In genomic region chr22:30289126-30289979, GRCh38 we compare ENCODE assay signal across 1 cellular context.
TF ChIP-seq lines count a peak whose summit lies in the region.

CASTOR1 (minus strand) TSS chr22:30289505; CDS start chr22:30289497, 8 bp downstream.

TF ChIP-seq in HepG2, 621 proteins besides CTCF, POLR2A, EP300 and RAD21 (continued from another document and continues in another):
- no peak for TF ChIP-seq ZNF362 (CRISPR knock-in tag; IDR thresholded peaks at IDR 0.05; ENCODE audit: borderline replicate concordance)
- TF ChIP-seq ZNF800 (CRISPR knock-in tag; IDR thresholded peaks at IDR 0.05): no peak
- no peak for TF ChIP-seq ZNF784 (CRISPR knock-in tag; IDR thresholded peaks at IDR 0.05; ENCODE audit: borderline replicate concordance)
- TF ChIP-seq ZBTB20 (CRISPR knock-in tag; IDR thresholded peaks at IDR 0.05; ENCODE audit: borderline replicate concordance, low read depth): no peak
- no peak for TF ChIP-seq CC2D1A (CRISPR knock-in tag; IDR thresholded peaks at IDR 0.05)
- no peak for TF ChIP-seq ZNF703 (CRISPR knock-in tag; IDR thresholded peaks at IDR 0.05; ENCODE audit: borderline replicate concordance)
- no peak for TF ChIP-seq ZBTB2 (CRISPR knock-in tag; IDR thresholded peaks at IDR 0.05; ENCODE audit: low read depth)
- no peak for TF ChIP-seq ZNF615 (CRISPR knock-in tag; IDR thresholded peaks at IDR 0.05; ENCODE audit: borderline replicate concordance)
- TF ChIP-seq ZNF468 (CRISPR knock-in tag; IDR thresholded peaks at IDR 0.05): no peak
- no peak for TF ChIP-seq SRSF4 (IDR thresholded peaks at IDR 0.05; ENCODE audit: low read depth, low read length, poor library complexity, severe bottlenecking)
- TF ChIP-seq ZBTB44 (CRISPR knock-in tag; IDR thresholded peaks at IDR 0.05): no peak
- no peak for TF ChIP-seq AHR (CRISPR knock-in tag; IDR thresholded peaks at IDR 0.05)
- no peak for TF ChIP-seq MBD4 (IDR thresholded peaks at IDR 0.05; ENCODE audit: borderline replicate concordance, low read length)
- TF ChIP-seq, protein P1, sequence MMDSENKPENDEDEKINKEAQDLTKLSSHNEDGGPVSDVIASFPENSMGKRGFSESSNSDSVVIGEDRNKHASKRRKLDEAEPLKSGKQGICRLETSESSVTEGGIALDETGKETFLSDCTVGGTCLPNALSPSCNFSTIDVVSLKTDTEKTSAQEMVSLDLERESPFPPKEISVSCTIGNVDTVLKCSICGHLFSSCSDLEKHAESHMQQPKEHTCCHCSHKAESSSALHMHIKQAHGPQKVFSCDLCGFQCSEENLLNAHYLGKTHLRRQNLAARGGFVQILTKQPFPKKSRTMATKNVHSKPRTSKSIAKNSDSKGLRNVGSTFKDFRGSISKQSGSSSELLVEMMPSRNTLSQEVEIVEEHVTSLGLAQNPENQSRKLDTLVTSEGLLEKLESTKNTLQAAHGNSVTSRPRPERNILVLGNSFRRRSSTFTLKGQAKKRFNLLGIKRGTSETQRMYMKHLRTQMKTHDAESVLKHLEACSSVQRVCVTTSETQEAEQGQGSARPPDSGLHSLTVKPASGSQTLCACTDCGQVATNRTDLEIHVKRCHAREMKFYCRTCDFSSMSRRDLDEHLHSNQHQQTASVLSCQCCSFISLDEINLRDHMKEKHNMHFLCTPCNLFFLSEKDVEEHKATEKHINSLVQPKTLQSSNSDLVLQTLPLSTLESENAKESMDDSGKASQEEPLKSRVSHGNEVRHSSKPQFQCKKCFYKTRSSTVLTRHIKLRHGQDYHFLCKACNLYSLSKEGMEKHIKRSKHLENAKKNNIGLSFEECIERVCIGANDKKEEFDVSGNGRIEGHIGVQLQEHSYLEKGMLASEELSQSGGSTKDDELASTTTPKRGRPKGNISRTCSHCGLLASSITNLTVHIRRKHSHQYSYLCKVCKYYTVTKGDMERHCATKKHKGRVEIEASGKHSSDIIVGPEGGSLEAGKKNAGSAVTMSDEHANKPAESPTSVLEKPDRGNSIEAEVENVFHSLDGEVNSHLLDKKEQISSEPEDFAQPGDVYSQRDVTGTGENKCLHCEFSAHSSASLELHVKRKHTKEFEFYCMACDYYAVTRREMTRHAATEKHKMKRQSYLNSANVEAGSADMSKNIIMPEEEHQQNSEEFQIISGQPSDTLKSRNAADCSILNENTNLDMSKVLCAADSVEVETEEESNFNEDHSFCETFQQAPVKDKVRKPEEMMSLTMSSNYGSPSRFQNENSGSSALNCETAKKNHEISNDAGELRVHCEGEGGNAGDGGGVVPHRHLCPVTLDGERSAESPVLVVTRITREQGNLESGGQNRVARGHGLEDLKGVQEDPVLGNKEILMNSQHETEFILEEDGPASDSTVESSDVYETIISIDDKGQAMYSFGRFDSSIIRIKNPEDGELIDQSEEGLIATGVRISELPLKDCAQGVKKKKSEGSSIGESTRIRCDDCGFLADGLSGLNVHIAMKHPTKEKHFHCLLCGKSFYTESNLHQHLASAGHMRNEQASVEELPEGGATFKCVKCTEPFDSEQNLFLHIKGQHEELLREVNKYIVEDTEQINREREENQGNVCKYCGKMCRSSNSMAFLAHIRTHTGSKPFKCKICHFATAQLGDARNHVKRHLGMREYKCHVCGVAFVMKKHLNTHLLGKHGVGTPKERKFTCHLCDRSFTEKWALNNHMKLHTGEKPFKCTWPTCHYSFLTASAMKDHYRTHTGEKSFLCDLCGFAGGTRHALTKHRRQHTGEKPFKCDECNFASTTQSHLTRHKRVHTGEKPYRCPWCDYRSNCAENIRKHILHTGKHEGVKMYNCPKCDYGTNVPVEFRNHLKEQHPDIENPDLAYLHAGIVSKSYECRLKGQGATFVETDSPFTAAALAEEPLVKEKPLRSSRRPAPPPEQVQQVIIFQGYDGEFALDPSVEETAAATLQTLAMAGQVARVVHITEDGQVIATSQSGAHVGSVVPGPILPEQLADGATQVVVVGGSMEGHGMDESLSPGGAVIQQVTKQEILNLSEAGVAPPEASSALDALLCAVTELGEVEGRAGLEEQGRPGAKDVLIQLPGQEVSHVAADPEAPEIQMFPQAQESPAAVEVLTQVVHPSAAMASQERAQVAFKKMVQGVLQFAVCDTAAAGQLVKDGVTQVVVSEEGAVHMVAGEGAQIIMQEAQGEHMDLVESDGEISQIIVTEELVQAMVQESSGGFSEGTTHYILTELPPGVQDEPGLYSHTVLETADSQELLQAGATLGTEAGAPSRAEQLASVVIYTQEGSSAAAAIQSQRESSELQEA (CRISPR knock-in tag; IDR thresholded peaks at IDR 0.05; ENCODE audit: not compliant biosample characterization): no peak
- no peak for TF ChIP-seq PAF1 (CRISPR knock-in tag; IDR thresholded peaks at IDR 0.05)
- peak; percentile 83; the same call in 1 of the 3 replicates for TF ChIP-seq MXI1 (IDR thresholded peaks at IDR 0.05; ENCODE audit: borderline replicate concordance, low read depth, low read length)
- no peak; the same call in none of the 2 replicates for TF ChIP-seq KDM5B (CRISPR knock-in tag; IDR thresholded peaks at IDR 0.05; ENCODE audit: borderline replicate concordance)
- TF ChIP-seq, protein P2, sequence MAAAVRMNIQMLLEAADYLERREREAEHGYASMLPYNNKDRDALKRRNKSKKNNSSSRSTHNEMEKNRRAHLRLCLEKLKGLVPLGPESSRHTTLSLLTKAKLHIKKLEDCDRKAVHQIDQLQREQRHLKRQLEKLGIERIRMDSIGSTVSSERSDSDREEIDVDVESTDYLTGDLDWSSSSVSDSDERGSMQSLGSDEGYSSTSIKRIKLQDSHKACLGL (CRISPR knock-in tag; IDR thresholded peaks at IDR 0.05): no peak
- no peak for TF ChIP-seq BATF2 (CRISPR knock-in tag; IDR thresholded peaks at IDR 0.05)
- no peak for TF ChIP-seq CBX1 (IDR thresholded peaks at IDR 0.05; ENCODE audit: low read depth)
- no peak for TF ChIP-seq ZNF724P (CRISPR knock-in tag; IDR thresholded peaks at IDR 0.05; ENCODE audit: borderline replicate concordance)
- no peak for TF ChIP-seq ZFP82 (CRISPR knock-in tag; IDR thresholded peaks at IDR 0.05; ENCODE audit: borderline replicate concordance)
- TF ChIP-seq SMAD9 (CRISPR knock-in tag; IDR thresholded peaks at IDR 0.05): no peak
- TF ChIP-seq ZFP1 (CRISPR knock-in tag; IDR thresholded peaks at IDR 0.05): no peak
- TF ChIP-seq MEF2D (CRISPR knock-in tag; IDR thresholded peaks at IDR 0.05): no peak
- TF ChIP-seq SALL1 (CRISPR knock-in tag; IDR thresholded peaks at IDR 0.05): no peak; the same call in none of the 2 replicates
- no peak for TF ChIP-seq NFAT5 (CRISPR knock-in tag; IDR thresholded peaks at IDR 0.05)
- peak; percentile 29 for TF ChIP-seq ASH2L (IDR thresholded peaks at IDR 0.05; ENCODE audit: insufficient read length, low read depth, low read length)
- no peak for TF ChIP-seq CCAR2 (optimal IDR thresholded peaks at IDR 0.05; ENCODE audit: low read depth, low read length)
